Comparison of ENCODE assay signal across 9 cellular contexts in the genomic region with DNA sequence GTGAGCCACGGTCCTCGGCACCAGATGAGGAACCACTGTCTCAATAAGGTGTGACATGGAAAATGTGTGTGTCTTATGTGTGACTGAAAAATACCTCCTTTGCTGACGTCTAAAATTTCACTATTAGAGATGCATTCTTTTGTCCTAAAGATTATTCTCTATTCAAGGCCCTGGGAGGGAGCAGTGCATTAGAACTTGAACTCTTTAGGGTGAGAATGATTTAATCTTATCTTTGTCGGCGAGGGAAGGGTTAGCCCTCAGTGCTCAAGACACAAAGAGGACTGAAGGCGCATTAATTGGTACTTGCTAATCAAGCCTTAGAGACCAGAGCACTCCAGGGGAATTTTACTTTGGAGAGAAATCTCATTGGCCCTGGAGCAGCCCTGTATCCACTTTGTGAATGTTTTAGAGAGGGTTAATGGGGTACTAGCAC. TPM values are rescaled to one million over a fixed set of nuclear protein-coding genes. Genes with fewer than 3 reads are reported as not detected.
DNase-seq lines count a peak whose midpoint lies in the region; ATAC-seq lines count a peak whose summit lies in the region.
"Had no signal": no experiment of that assay in that cellular context is flagged by ENCODE, and none has a peak within 500 bp of the region (broad histone marks: within the 10 kb centered on the region; RNA-seq: fewer than 3 reads in every experiment).

No MANE protein-coding gene starts in this region.

- POLR2A ChIA-PET in activated naive CD8-positive, alpha-beta T cell treated with anti-CD3 and anti-CD28 coated beads, Interleukin-2, amount 10 ng/mL, durations not matched to agents 7 days and 5 days (lab: Charles Lee): no interaction called here

- H3K36me3 Mint-ChIP-seq in T-helper 1 cell treated with Interleukin-12 subunit alpha and Interleukin-12 subunit beta and Interleukin-4 antibody, amounts not matched to agents 30 μg/mL and 1 μg/mL, for 36 hours (ENCODE audit: low read depth): peaks cover 6% of the 10 kb centered on the region
- peaks cover 26% of the 10 kb centered on the region for H3K36me3 Mint-ChIP-seq in activated naive CD8-positive, alpha-beta T cell treated with anti-CD3 and anti-CD28 coated beads, Interleukin-2, amount 10 ng/mL, durations not matched to agents 7 days and 5 days

- no peak for ATAC-seq in activated naive CD8-positive, alpha-beta T cell treated with anti-CD3 and anti-CD28 coated beads, Interleukin-2, amount 10 ng/mL, durations not matched to agents 7 days and 5 days (ENCODE audit: low read depth)

- no peaks in the 10 kb centered on the region for H3K9me3 Mint-ChIP-seq in T-helper 1 cell treated with Interleukin-12 subunit alpha and Interleukin-12 subunit beta and Interleukin-4 antibody, amounts not matched to agents 30 μg/mL and 1 μg/mL, for 36 hours
- peaks cover 3% of the 10 kb centered on the region for H3K9me3 Mint-ChIP-seq in activated naive CD8-positive, alpha-beta T cell treated with anti-CD3 and anti-CD28 coated beads, Interleukin-2, amount 10 ng/mL, durations not matched to agents 7 days and 5 days

- DNase-seq in T-helper 1 cell (no peak), iPS-NIHi7 (ENCODE audit: extremely low spot score) (peak; percentile 21), substantia nigra (lab: John Stamatoyannopoulos, UW) (no peak), DMS 273 treated with DMSO at 0.1 percent for 48 hours (lab: John Stamatoyannopoulos, UW) (no peak), GDM1 (lab: John Stamatoyannopoulos, UW) (no peak)
- no peak for DNase-seq in activated naive CD8-positive, alpha-beta T cell treated with anti-CD3 and anti-CD28 coated beads, Interleukin-2, amount 10 ng/mL, durations not matched to agents 7 days and 5 days
- no peak for DNase-seq in central memory CD4-positive, alpha-beta T cell

- peaks cover 19% of the 10 kb centered on the region for H3K27me3 Mint-ChIP-seq in T-helper 1 cell treated with Interleukin-12 subunit alpha and Interleukin-12 subunit beta and Interleukin-4 antibody, amounts not matched to agents 30 μg/mL and 1 μg/mL, for 36 hours (ENCODE audit: low read depth)
- no peaks in the 10 kb centered on the region for H3K27me3 Mint-ChIP-seq in activated naive CD8-positive, alpha-beta T cell treated with anti-CD3 and anti-CD28 coated beads, Interleukin-2, amount 10 ng/mL, durations not matched to agents 7 days and 5 days

- peak overlapping the region; percentile 62 for H3K4me3 Mint-ChIP-seq in T-helper 1 cell treated with Interleukin-12 subunit alpha and Interleukin-12 subunit beta and Interleukin-4 antibody, amounts not matched to agents 30 μg/mL and 1 μg/mL, for 36 hours
- H3K4me3 Mint-ChIP-seq in activated naive CD8-positive, alpha-beta T cell treated with anti-CD3 and anti-CD28 coated beads, Interleukin-2, amount 10 ng/mL, durations not matched to agents 7 days and 5 days: peak overlapping the region; percentile 81

- H3K27ac ChIP-seq in substantia nigra (ENCODE audit: low read depth, low read length, poor library complexity, severe bottlenecking): peak overlapping the region; percentile 75

- peaks cover 16% of the 10 kb centered on the region for H3K4me1 Mint-ChIP-seq in T-helper 1 cell treated with Interleukin-12 subunit alpha and Interleukin-12 subunit beta and Interleukin-4 antibody, amounts not matched to agents 30 μg/mL and 1 μg/mL, for 36 hours (ENCODE audit: low read depth)
- H3K4me1 Mint-ChIP-seq in activated naive CD8-positive, alpha-beta T cell treated with anti-CD3 and anti-CD28 coated beads, Interleukin-2, amount 10 ng/mL, durations not matched to agents 7 days and 5 days: peaks cover 26% of the 10 kb centered on the region

- peak overlapping the region; percentile 45 for H3K27ac Mint-ChIP-seq in T-helper 1 cell treated with Interleukin-12 subunit alpha and Interleukin-12 subunit beta and Interleukin-4 antibody, amounts not matched to agents 30 μg/mL and 1 μg/mL, for 36 hours
- H3K27ac Mint-ChIP-seq in activated naive CD8-positive, alpha-beta T cell treated with anti-CD3 and anti-CD28 coated beads, Interleukin-2, amount 10 ng/mL, durations not matched to agents 7 days and 5 days: peak overlapping the region; percentile 55

RNA-seq across cellular contexts. Expression of a gene that starts 29.8 kb away (rescaled TPM):
- total RNA-seq in activated naive CD8-positive, alpha-beta T cell treated with anti-CD3 and anti-CD28 coated beads, Interleukin-2, amount 10 ng/mL, durations not matched to agents 7 days and 5 days: not detected
- total RNA-seq: glomerular endothelial cell had no signal
